ENCODE assay signal across 8 cellular contexts in genomic region chr3:35664460-35664919, GRCh38. TPM values are rescaled to one million over a fixed set of nuclear protein-coding genes. Genes with fewer than 3 reads are reported as not detected.
DNase-seq lines count a peak whose midpoint lies in the region; ATAC-seq, FAIRE-seq and TF ChIP-seq lines count a peak whose summit lies in the region.

No MANE protein-coding gene starts in this region.

- no peaks in the 10 kb centered on the region for H3K79me2 ChIP-seq in mammary epithelial cell (ENCODE audit: insufficient read depth, low read length)

- no peaks in the 10 kb centered on the region for H4K20me1 ChIP-seq in mammary epithelial cell (ENCODE audit: insufficient read depth, low read length)

- no TSS peak for BruUV-seq in mammary epithelial cell (replicated peaks; lab: Mats Ljungman, UMichigan)

- no peak overlapping the region for H3K4me2 ChIP-seq in mammary epithelial cell (ENCODE audit: insufficient read depth, low read depth, low read length)

- H3K4me1 ChIP-seq in muscle layer of duodenum (ENCODE audit: control insufficient read depth in 1 of 2, insufficient read depth in 2 of 2, low read length in 2 of 2) (peaks cover 0 to 5% of the 10 kb centered on the region in 2 donors), mammary epithelial cell (ENCODE audit: insufficient read depth, low read length) (no peaks in the 10 kb centered on the region)

- CTCF ChIA-PET in mammary epithelial cell (lab: Charles Lee; ENCODE audit: low non-redundant PET), result interaction anchor here (0.6 kb wide), 1 partner anchor 1784 kb away, joined by 3 read pairs; no protein-coding TSS in a partner anchor

- H3K9me3 ChIP-seq in muscle layer of duodenum (ENCODE audit: control insufficient read depth in 1 of 2, low read length in 2 of 2), result no peaks in the 10 kb centered on the region
- no peaks in the 10 kb centered on the region for H3K9me3 ChIP-seq in mammary epithelial cell (replicated peaks; ENCODE audit: insufficient read depth, low read length)

- H3K27me3 ChIP-seq in muscle layer of duodenum (ENCODE audit: low read depth, low read length), result no peaks in the 10 kb centered on the region
- H3K27me3 ChIP-seq in mammary epithelial cell (ENCODE audit: insufficient read depth, low read length), result peaks cover 2% of the 10 kb centered on the region

- in situ Hi-C loops in mammary epithelial cell (cut with MboI; ENCODE audit: low sequenced_read_pairs in 2 of 2), result no loop called here

- no peak for TF ChIP-seq CTCF in mammary epithelial cell (conservative IDR thresholded peaks at IDR 0.05 in 1 of 2, IDR thresholded peaks at IDR 0.05 in 1 of 2; ENCODE audit: extremely low read depth in 1 of 2, insufficient read depth in 1 of 2, low read depth in 1 of 2, low read length in 2 of 2)

- no peak overlapping the region for H3K9ac ChIP-seq in mammary epithelial cell (ENCODE audit: insufficient read depth, low read length)

- intact Hi-C loops in mammary epithelial cell (cut with micrococcal nuclease), result no loop called here

- peak; percentile 79 for ATAC-seq in HG02938 (IDR thresholded peaks at IDR 0.05; ENCODE audit: unreplicated experiment)

- dilution Hi-C loops in mammary epithelial cell (cut with HindIII; ENCODE audit: low sequenced_read_pairs), result no loop called here

- TF ChIP-seq POLR2A in GM12891 (IDR thresholded peaks at IDR 0.05; ENCODE audit: low read depth, low read length), result no peak

- H2AFZ ChIP-seq in mammary epithelial cell (ENCODE audit: low read depth, low read length), result no peak overlapping the region

- DNase-seq in DMS53 (lab: John Stamatoyannopoulos, UW) (peak; percentile 86), NCI-H2196 (lab: John Stamatoyannopoulos, UW; ENCODE audit: unreplicated experiment) (peak; percentile 74), dedifferentiated amniotic fluid mesenchymal stem cell (ENCODE audit: extremely low spot score) (peak; percentile 39), mammary epithelial cell (no peak), GM12891 (ENCODE audit: insufficient read length, low spot score) (no peak), GM19238 (ENCODE audit: insufficient read length, low spot score) (no peak)

- H3K4me3 ChIP-seq in muscle layer of duodenum (ENCODE audit: low read depth in 1 of 2, low read length in 2 of 2) (peak overlapping the region; percentile 22 to 43), mammary epithelial cell (replicated peaks in 1 of 3; ENCODE audit: insufficient read depth in 1 of 3, low read depth in 2 of 3, low read length in 3 of 3) (no peak overlapping the region)

- WGBS in mammary epithelial cell (ENCODE audit: low coverage, missing lambda C conversion rate), result 4% methylated on average over 8 of the region's 14 CpGs

- no peaks in the 10 kb centered on the region for H3K36me3 ChIP-seq in muscle layer of duodenum (ENCODE audit: control insufficient read depth in 1 of 2, insufficient read depth in 2 of 2, low read length in 2 of 2)
- H3K36me3 ChIP-seq in mammary epithelial cell (ENCODE audit: insufficient read depth, low read length), result no peaks in the 10 kb centered on the region

- FAIRE-seq in GM12891 (lab: Jason Lieb, UNC), result no peak

- no peak overlapping the region for H3K27ac ChIP-seq in muscle layer of duodenum (ENCODE audit: low read length)
- no peak overlapping the region for H3K27ac ChIP-seq in mammary epithelial cell (ENCODE audit: insufficient read depth, low read depth, low read length)

TF ChIP-seq in GM12891, 5 proteins besides CTCF, POLR2A, EP300 and RAD21:
- TF ChIP-seq SPI1 (IDR thresholded peaks at IDR 0.05; ENCODE audit: low read depth, low read length) (no peak), POU2F2 (IDR thresholded peaks at IDR 0.05; ENCODE audit: low read depth, low read length) (no peak), PAX5 (IDR thresholded peaks at IDR 0.05; ENCODE audit: insufficient read depth, low read length, severe bottlenecking) (no peak), TAF1 (IDR thresholded peaks at IDR 0.05; ENCODE audit: low read depth, low read length) (no peak), POLR2AphosphoS5 (IDR thresholded peaks at IDR 0.05; ENCODE audit: low read depth, low read length) (no peak)
TF ChIP-seq in GM12891: peak in this region for 0.

RNA-seq across cellular contexts. Expression of gene ARPP21, which starts 25.2 kb away (rescaled TPM):
- not detected for total RNA-seq in mammary epithelial cell
- not detected for polyA plus RNA-seq in mammary epithelial cell
- not detected for polyA minus RNA-seq in mammary epithelial cell
- polyA plus RNA-seq in GM12891 (2012; ENCODE audit: low read depth, missing spikeins), result not detected

Comparison
In these comparisons a context has a peak if more than half of its experiments do, and no peak if none do; other contexts are left out.
1. DNase-seq: peak in DMS53 (single experiment), NCI-H2196 (single experiment) and dedifferentiated amniotic fluid mesenchymal stem cell (single experiment); none in mammary epithelial cell (single experiment), GM12891 (single experiment) and GM19238 (single experiment).
2. H3K4me3 ChIP-seq: peak in muscle layer of duodenum (2 of 2); none in mammary epithelial cell (0 of 3).